Comparison of ENCODE assay signal across 8 cellular contexts in the genomic region with DNA sequence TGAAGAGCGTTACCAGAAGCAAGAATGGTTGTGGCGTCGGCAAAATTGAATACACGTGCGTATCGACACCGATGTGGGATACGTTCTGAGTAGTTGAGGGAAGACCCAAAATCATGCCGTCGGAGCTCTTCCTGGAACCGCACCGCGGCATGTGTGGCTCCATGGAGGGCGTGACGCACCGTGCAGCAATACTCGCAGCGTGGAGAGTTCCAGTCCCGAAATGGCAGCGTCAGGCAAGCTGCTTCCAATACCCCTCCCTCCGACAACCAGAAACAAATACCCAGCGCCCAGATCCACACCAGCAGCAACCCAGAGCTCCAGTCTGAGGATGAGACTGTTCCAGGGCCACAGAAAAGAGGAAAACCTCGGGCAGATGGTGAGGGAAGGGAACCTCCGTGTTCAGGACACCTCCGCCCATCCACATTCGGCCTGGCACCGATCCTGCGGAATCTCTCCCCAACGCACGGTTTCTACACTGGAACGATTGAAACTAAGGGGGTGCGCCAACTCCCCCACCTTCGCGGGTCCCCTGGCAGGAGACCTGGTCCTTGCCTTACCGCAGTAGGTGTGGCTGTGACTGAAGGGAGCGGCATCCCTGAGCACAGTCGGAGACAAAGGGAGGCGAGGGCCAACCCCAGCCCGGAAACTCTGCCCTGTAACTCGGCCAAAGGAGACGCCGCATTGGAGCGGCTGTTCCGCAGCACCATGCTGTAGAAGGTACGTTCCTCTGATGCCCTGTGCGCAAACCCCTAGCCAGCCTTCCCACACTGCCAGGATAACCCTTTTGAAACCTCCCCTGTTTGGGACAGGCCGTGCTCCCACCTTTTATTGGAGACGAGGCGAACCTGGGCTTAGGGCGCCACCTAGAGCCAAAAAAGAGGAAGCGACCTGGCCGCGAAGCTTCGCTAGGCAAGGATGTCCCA. TPM values are rescaled to one million over a fixed set of nuclear protein-coding genes. Genes with fewer than 3 reads are reported as not detected.
DNase-seq lines count a peak whose midpoint lies in the region; ATAC-seq and TF ChIP-seq lines count a peak whose summit lies in the region.

No MANE protein-coding gene starts in this region.

- no peak overlapping the region for H2BK120ac ChIP-seq in neuronal stem cell (ENCODE audit: low read depth, low read length)

- H3K36me3 ChIP-seq in neuronal stem cell (replicated peaks in 1 of 2; ENCODE audit: control insufficient read depth in 2 of 2, insufficient read depth in 2 of 2, low read length in 2 of 2) (no peaks in the 10 kb centered on the region), urinary bladder (ENCODE audit: insufficient read depth) (no peaks in the 10 kb centered on the region)

- H3K4ac ChIP-seq in neuronal stem cell (ENCODE audit: low read length): no peak overlapping the region

- H2BK5ac ChIP-seq in neuronal stem cell (ENCODE audit: low read length): no peak overlapping the region

- H3K4me2 ChIP-seq in neuronal stem cell (ENCODE audit: insufficient read depth, low read length, poor library complexity, severe bottlenecking): peak overlapping the region; percentile 63

- H3K4me3 ChIP-seq in foreskin fibroblast (ENCODE audit: low read depth in 1 of 2, low read length in 2 of 2): peak overlapping the region; percentile 55 to 62
- H3K4me3 ChIP-seq in neuronal stem cell (ENCODE audit: low read length in 2 of 2): peak overlapping the region in 1 of 2 donors; percentile 76
- H3K4me3 ChIP-seq in urinary bladder (ENCODE audit: low read depth, low read length): peak overlapping the region; percentile 27

- H3K18ac ChIP-seq in neuronal stem cell (ENCODE audit: low read length): peak overlapping the region; percentile 78

- peaks cover 0 to 43% (median 9%) of the 10 kb centered on the region in 3 experiments for H3K27me3 ChIP-seq in neuronal stem cell (ENCODE audit: control insufficient read depth in 3 of 3, insufficient read depth in 3 of 3, low read depth in 1 of 3, low read length in 3 of 3)

- H3K27me3 Mint-ChIP-seq in activated T-helper 2 cell treated with anti-CD3 and anti-CD28 coated beads, Interferon-gamma antibody, Interleukin-2, Interleukin-4, amounts not matched to agents 10 μg/mL and 5 μg/mL and 100 μg/mL, durations not matched to agents 14 hours and 24 hours and 36 hours (ENCODE audit: low read depth): peaks cover 28% of the 10 kb centered on the region

- peak overlapping the region; percentile 57 for H3K4me3 Mint-ChIP-seq in activated T-helper 2 cell treated with anti-CD3 and anti-CD28 coated beads, Interferon-gamma antibody, Interleukin-2, Interleukin-4, amounts not matched to agents 10 μg/mL and 5 μg/mL and 100 μg/mL, durations not matched to agents 14 hours and 24 hours and 36 hours (ENCODE audit: low read depth)

- peak overlapping the region; percentile 88 for H2AFZ ChIP-seq in neuronal stem cell (ENCODE audit: low read length)

- no peaks in the 10 kb centered on the region for H3K9me3 Mint-ChIP-seq in activated T-helper 2 cell treated with anti-CD3 and anti-CD28 coated beads, Interferon-gamma antibody, Interleukin-2, Interleukin-4, amounts not matched to agents 10 μg/mL and 5 μg/mL and 100 μg/mL, durations not matched to agents 14 hours and 24 hours and 36 hours

- H3K9me3 ChIP-seq in neuronal stem cell (replicated peaks in 1 of 2; ENCODE audit: control insufficient read depth in 2 of 2, insufficient read depth in 1 of 2, low read depth in 1 of 2, low read length in 2 of 2): peaks cover 0 to 6% of the 10 kb centered on the region in 2 donors

- no peak overlapping the region for H4K91ac ChIP-seq in neuronal stem cell (ENCODE audit: low read depth, low read length, poor library complexity)

- peak overlapping the region; percentile 13 for H2BK15ac ChIP-seq in neuronal stem cell (ENCODE audit: low read length)

- H3K14ac ChIP-seq in neuronal stem cell (ENCODE audit: low read length): peak overlapping the region; percentile 47

- ATAC-seq in GM18511 (IDR thresholded peaks at IDR 0.05; ENCODE audit: unreplicated experiment): peak; percentile 58
- no peak for ATAC-seq in HG02610 (IDR thresholded peaks at IDR 0.05; ENCODE audit: unreplicated experiment)

- H3K27ac ChIP-seq in neuronal stem cell (replicated peaks; ENCODE audit: low read length): no peak overlapping the region
- no peak overlapping the region for H3K27ac ChIP-seq in urinary bladder (ENCODE audit: low read depth)

- H2AK5ac ChIP-seq in neuronal stem cell (ENCODE audit: low read depth, low read length): peak overlapping the region; percentile 68

- H3K23ac ChIP-seq in neuronal stem cell (ENCODE audit: low read depth, low read length, poor library complexity): no peak overlapping the region

- H3K9ac ChIP-seq in neuronal stem cell (ENCODE audit: low read depth, low read length, poor library complexity): peak overlapping the region; percentile 46

- no peaks in the 10 kb centered on the region for H3K36me3 Mint-ChIP-seq in activated T-helper 2 cell treated with anti-CD3 and anti-CD28 coated beads, Interferon-gamma antibody, Interleukin-2, Interleukin-4, amounts not matched to agents 10 μg/mL and 5 μg/mL and 100 μg/mL, durations not matched to agents 14 hours and 24 hours and 36 hours (ENCODE audit: low read depth)

- intact Hi-C loops in activated T-helper 2 cell treated with anti-CD3 and anti-CD28 coated beads, Interferon-gamma antibody, Interleukin-2, Interleukin-4, amounts not matched to agents 10 μg/mL and 5 μg/mL and 100 μg/mL, durations not matched to agents 14 hours and 24 hours and 36 hours (cut with micrococcal nuclease): loop anchor here (1.0 to 5.0 kb wide), 2 partner anchors 181 to 205 kb away; no protein-coding TSS in a partner anchor

- H3K4me1 Mint-ChIP-seq in activated T-helper 2 cell treated with anti-CD3 and anti-CD28 coated beads, Interferon-gamma antibody, Interleukin-2, Interleukin-4, amounts not matched to agents 10 μg/mL and 5 μg/mL and 100 μg/mL, durations not matched to agents 14 hours and 24 hours and 36 hours (ENCODE audit: low read depth): peaks cover 9% of the 10 kb centered on the region

- H3K27ac Mint-ChIP-seq in activated T-helper 2 cell treated with anti-CD3 and anti-CD28 coated beads, Interferon-gamma antibody, Interleukin-2, Interleukin-4, amounts not matched to agents 10 μg/mL and 5 μg/mL and 100 μg/mL, durations not matched to agents 14 hours and 24 hours and 36 hours: no peak overlapping the region

- H3K4me1 ChIP-seq in neuronal stem cell (ENCODE audit: control insufficient read depth in 2 of 2, insufficient read depth in 1 of 2, low read depth in 1 of 2, low read length in 2 of 2) (peaks cover 0 to 5% of the 10 kb centered on the region in 2 donors), urinary bladder (ENCODE audit: insufficient read depth) (no peaks in the 10 kb centered on the region)

- peak; percentile 85 for DNase-seq in AG20443 (ENCODE audit: low spot score)
- peak; percentile 40 for DNase-seq in NCI-H774 (lab: John Stamatoyannopoulos, UW)
- peak; percentile 20 for DNase-seq in activated T-helper 2 cell treated with anti-CD3 and anti-CD28 coated beads, Interferon-gamma antibody, Interleukin-2, Interleukin-4, amounts not matched to agents 10 μg/mL and 5 μg/mL and 100 μg/mL, durations not matched to agents 14 hours and 24 hours and 36 hours (ENCODE audit: low spot score)
- peak; percentile 42 to 84 for DNase-seq in foreskin fibroblast
- peak; percentile 70 for DNase-seq in neuronal stem cell (ENCODE audit: low spot score)

- H2BK12ac ChIP-seq in neuronal stem cell (ENCODE audit: low read length): peak overlapping the region; percentile 95

- peak; percentile 92 for TF ChIP-seq CTCF in foreskin fibroblast (IDR thresholded peaks at IDR 0.05; ENCODE audit: low read depth, low read length)

- no peaks in the 10 kb centered on the region for H3K79me1 ChIP-seq in neuronal stem cell (ENCODE audit: low read depth, low read length)

- H4K8ac ChIP-seq in neuronal stem cell (ENCODE audit: low read depth, low read length): no peak overlapping the region

- WGBS in neuronal stem cell (ENCODE audit: extremely low coverage in 2 of 2, insufficient read length in 2 of 2, insufficient replicate concordance in 1 of 2), 2 donors: no CpG with 5 or more reads among the region's 54 CpGs
- 21% methylated on average over 54 of the region's 54 CpGs for WGBS in urinary bladder

RNA-seq across cellular contexts. Expression of a gene that starts 28.3 kb away (rescaled TPM):
- total RNA-seq in activated T-helper 2 cell treated with anti-CD3 and anti-CD28 coated beads, Interferon-gamma antibody, Interleukin-2, Interleukin-4, amounts not matched to agents 10 μg/mL and 5 μg/mL and 100 μg/mL, durations not matched to agents 14 hours and 24 hours and 36 hours: not detected in 2 replicates
- polyA plus RNA-seq in neuronal stem cell (2013, experiment 1 of 2): 0.39 TPM
- 0.43 TPM for polyA plus RNA-seq in neuronal stem cell (2013, experiment 2 of 2)
- total RNA-seq in urinary bladder: not detected
- not detected for polyA plus RNA-seq in urinary bladder

Comparison
In these comparisons a context has a peak if more than half of its experiments do, and no peak if none do; other contexts are left out.
1. DNase-seq: peak in every context shown above with its lines; median percentile 85 in AG20443; 70 in neuronal stem cell; 63 in foreskin fibroblast; 40 in NCI-H774; 20 in activated T-helper 2 cell treated with anti-CD3 and anti-CD28 coated beads, Interferon-gamma antibody, Interleukin-2, Interleukin-4, amounts not matched to agents 10 μg/mL and 5 μg/mL and 100 μg/mL, durations not matched to agents 14 hours and 24 hours and 36 hours.